Comparison of ENCODE assay signal across 14 cellular contexts in the genomic region with DNA sequence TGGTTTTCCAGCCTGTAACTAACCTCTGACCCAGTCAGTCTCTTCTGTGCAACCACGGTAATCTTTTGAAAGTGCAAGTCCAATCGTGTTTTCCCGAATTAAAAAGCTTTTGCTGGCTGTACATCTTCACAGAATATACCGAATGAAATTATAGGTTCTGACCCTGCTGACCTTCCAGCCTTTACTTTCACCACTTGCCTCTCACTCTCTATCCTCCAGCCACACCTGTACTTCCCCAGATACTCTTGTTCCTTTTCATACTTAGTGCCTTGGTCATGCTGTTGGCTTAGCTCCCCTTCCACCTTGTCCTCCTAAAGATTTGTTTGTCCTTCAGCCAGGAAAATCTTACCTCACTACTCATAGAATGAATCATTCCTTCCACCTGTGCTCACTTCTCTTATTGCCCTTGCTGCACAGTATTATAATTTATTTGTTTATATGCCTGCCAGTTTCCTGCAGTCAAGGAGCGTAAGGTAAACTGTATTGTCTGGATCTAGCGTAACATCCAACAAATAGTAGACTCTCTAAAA. TPM values are rescaled to one million over a fixed set of nuclear protein-coding genes. Genes with fewer than 3 reads are reported as not detected.
DNase-seq lines count a peak whose midpoint lies in the region; ATAC-seq and TF ChIP-seq lines count a peak whose summit lies in the region.
"Had no signal": no experiment of that assay in that cellular context is flagged by ENCODE, and none has a peak within 500 bp of the region (broad histone marks: within the 10 kb centered on the region; RNA-seq: fewer than 3 reads in every experiment).

No MANE protein-coding gene starts in this region.

- dilution Hi-C loops in mammary epithelial cell (cut with HindIII; ENCODE audit: low sequenced_read_pairs), result no loop called here

- H3K27me3 ChIP-seq in Caco-2 (replicated peaks; ENCODE audit: control insufficient read depth, insufficient read depth, low read length), result no peaks in the 10 kb centered on the region
- H3K27me3 ChIP-seq in Karpas-422 (ENCODE audit: low read length), result no peaks in the 10 kb centered on the region
- no peaks in the 10 kb centered on the region for H3K27me3 ChIP-seq in mammary epithelial cell (ENCODE audit: insufficient read depth, low read length)
- H3K27me3 ChIP-seq in SJCRH30, result no peaks in the 10 kb centered on the region
- H3K27me3 ChIP-seq: BLaER1 treated with 17β-estradiol and CSF1 and Interleukin-3, amounts not matched to agents 10 nM and 100 nM; esophagus muscularis mucosa; right atrium auricular region had no signal

- no peaks in the 10 kb centered on the region for H3K36me3 ChIP-seq in Caco-2 (ENCODE audit: control insufficient read depth, insufficient read depth, low read length)
- no peaks in the 10 kb centered on the region for H3K36me3 ChIP-seq in Karpas-422 (ENCODE audit: insufficient read depth, low read length)
- H3K36me3 ChIP-seq in mammary epithelial cell (ENCODE audit: insufficient read depth, low read length), result no peaks in the 10 kb centered on the region
- H3K36me3 ChIP-seq in SJCRH30, result no peaks in the 10 kb centered on the region
- H3K36me3 ChIP-seq: BLaER1 treated with 17β-estradiol and CSF1 and Interleukin-3, amounts not matched to agents 10 nM and 100 nM; esophagus muscularis mucosa; right atrium auricular region had no signal

- H3K79me2 ChIP-seq in Karpas-422 (ENCODE audit: low read length) (peaks cover 27% of the 10 kb centered on the region), mammary epithelial cell (ENCODE audit: insufficient read depth, low read length) (peaks cover 16% of the 10 kb centered on the region)

- no peak overlapping the region for H3K9ac ChIP-seq in Karpas-422 (ENCODE audit: low read length)
- no peak overlapping the region for H3K9ac ChIP-seq in mammary epithelial cell (ENCODE audit: insufficient read depth, low read length)
- H3K9ac ChIP-seq: BLaER1 treated with 17β-estradiol and CSF1 and Interleukin-3, amounts not matched to agents 10 nM and 100 nM had no signal

- no peak overlapping the region for H3K27ac ChIP-seq in Karpas-422 (ENCODE audit: low read length)
- peak overlapping the region; percentile 97 for H3K27ac ChIP-seq in mammary epithelial cell (ENCODE audit: insufficient read depth, low read depth, low read length)
- no peak overlapping the region for H3K27ac ChIP-seq in SJCRH30
- H3K27ac ChIP-seq: BLaER1 treated with 17β-estradiol and CSF1 and Interleukin-3, amounts not matched to agents 10 nM and 100 nM; right atrium auricular region had no signal

- H2AFZ ChIP-seq in Karpas-422 (ENCODE audit: low read length), result 0 out of 2 replicates have a peak overlapping the region, but pooled peaks have one; percentile 1
- peak overlapping the region; percentile 66 for H2AFZ ChIP-seq in mammary epithelial cell (ENCODE audit: low read depth, low read length)

- peaks cover 23% of the 10 kb centered on the region for H3K4me1 Mint-ChIP-seq in Caco-2 (ENCODE audit: low read depth, unreplicated experiment)
- peaks cover 20 to 26% of the 10 kb centered on the region in 2 donors for H3K4me1 Mint-ChIP-seq in natural killer cell

- H3K27ac Mint-ChIP-seq in Caco-2 (ENCODE audit: unreplicated experiment) (peak overlapping the region; percentile 1), natural killer cell (peak overlapping the region in 1 of 2 donors; percentile 62)

- in situ Hi-C loops in mammary epithelial cell (cut with MboI; ENCODE audit: low sequenced_read_pairs in 2 of 2), result no loop called here

- intact Hi-C loops in Caco-2 (cut with micrococcal nuclease; ENCODE audit: unreplicated experiment) (loop anchor here (10.0 kb wide), 1 partner anchor 513 kb away; no protein-coding TSS in a partner anchor), mammary epithelial cell (cut with micrococcal nuclease) (no loop called here), natural killer cell (cut with micrococcal nuclease) (loop anchor here (5.0 kb wide), 1 partner anchor 786 kb away; a partner anchor contains a TSS)

- no peak for TF ChIP-seq CTCF in Caco-2 (IDR thresholded peaks at IDR 0.05; ENCODE audit: insufficient read depth in 1 of 2, low read depth in 1 of 2, low read length in 1 of 2, severe bottlenecking in 1 of 2, unreplicated experiment in 1 of 2)
- no peak for TF ChIP-seq CTCF in mammary epithelial cell (conservative IDR thresholded peaks at IDR 0.05 in 1 of 2, IDR thresholded peaks at IDR 0.05 in 1 of 2; ENCODE audit: extremely low read depth in 1 of 2, insufficient read depth in 1 of 2, low read depth in 1 of 2, low read length in 2 of 2)
- no peak for TF ChIP-seq CTCF in natural killer cell (IDR thresholded peaks at IDR 0.05)

- no TSS peak for BruUV-seq in Caco-2 (replicated peaks; lab: Mats Ljungman, UMichigan)
- no TSS peak for BruUV-seq in mammary epithelial cell (replicated peaks; lab: Mats Ljungman, UMichigan)

- CTCF ChIA-PET in Caco-2 (lab: Charles Lee) (no interaction called here), mammary epithelial cell (lab: Charles Lee; ENCODE audit: low non-redundant PET) (no interaction called here)

- H3K4me1 ChIP-seq in Caco-2 (peaks cover 15% of the 10 kb centered on the region), Karpas-422 (ENCODE audit: low read length) (peaks cover 50% of the 10 kb centered on the region), mammary epithelial cell (ENCODE audit: insufficient read depth, low read length) (peaks cover 29% of the 10 kb centered on the region), SJCRH30 (peaks cover 3% of the 10 kb centered on the region; the same call in 1 of the 2 replicates)

- DNase-seq in Caco-2, result no peak
- DNase-seq in Karpas-422, result no peak
- DNase-seq in mammary epithelial cell, result peak; percentile 89
- DNase-seq in natural killer cell, result no peak
- DNase-seq in SJCRH30, result no peak
- no peak for DNase-seq in mesenteric fat pad (ENCODE audit: low spot score)
- no peak for DNase-seq in stimulated activated CD4-positive, alpha-beta T cell treated with anti-CD3 and anti-CD28 coated beads, Interleukin-12 subunit alpha, Interleukin-12 subunit beta, amount 100 ng/mL, for 4 hours
- DNase-seq in NCI-H524 treated with DMSO at 0.1 percent for 48 hours (lab: John Stamatoyannopoulos, UW), result no peak
- DNase-seq: activated CD4-positive, alpha-beta T cell treated with anti-CD3 and anti-CD28 coated beads, Interleukin-2, amount 50 U/mL, for 48 hours; Kasumi-1; NCI-H2171 had no signal

- no peak overlapping the region for H3K4me2 ChIP-seq in Karpas-422 (ENCODE audit: low read depth, low read length, poor library complexity, severe bottlenecking)
- peak overlapping the region; percentile 25 for H3K4me2 ChIP-seq in mammary epithelial cell (ENCODE audit: insufficient read depth, low read depth, low read length)
- H3K4me2 ChIP-seq: BLaER1 treated with 17β-estradiol and CSF1 and Interleukin-3, amounts not matched to agents 10 nM and 100 nM had no signal

- H3K9me2 ChIP-seq in Karpas-422 (replicated peaks; ENCODE audit: insufficient read depth, low read length), result no peaks in the 10 kb centered on the region

- H4K20me1 ChIP-seq in Karpas-422 (ENCODE audit: insufficient read depth, low read depth, low read length), result no peaks in the 10 kb centered on the region
- no peaks in the 10 kb centered on the region for H4K20me1 ChIP-seq in mammary epithelial cell (ENCODE audit: insufficient read depth, low read length)

- H3K27me3 Mint-ChIP-seq in Caco-2 (ENCODE audit: insufficient read depth, unreplicated experiment) (no peaks in the 10 kb centered on the region), natural killer cell (ENCODE audit: low read depth in 2 of 2) (peaks cover 6 to 10% of the 10 kb centered on the region in 2 donors)

- H3K9me3 Mint-ChIP-seq in Caco-2 (ENCODE audit: unreplicated experiment), result no peaks in the 10 kb centered on the region
- H3K9me3 Mint-ChIP-seq in natural killer cell, result no peaks in the 10 kb centered on the region

- H3K4me3 ChIP-seq in Caco-2 (ENCODE audit: low read depth, low read length) (no peak overlapping the region), Karpas-422 (ENCODE audit: low read length) (no peak overlapping the region), mammary epithelial cell (replicated peaks in 1 of 3; ENCODE audit: insufficient read depth in 1 of 3, low read depth in 2 of 3, low read length in 3 of 3) (no peak overlapping the region), SJCRH30 (no peak overlapping the region)
- H3K4me3 ChIP-seq: BLaER1 treated with 17β-estradiol and CSF1 and Interleukin-3, amounts not matched to agents 10 nM and 100 nM; esophagus muscularis mucosa; right atrium auricular region had no signal

- peaks cover 9% of the 10 kb centered on the region for H3K36me3 Mint-ChIP-seq in Caco-2 (ENCODE audit: insufficient read depth, unreplicated experiment)
- H3K36me3 Mint-ChIP-seq in natural killer cell, result no peaks in the 10 kb centered on the region

- 46% methylated on average over 6 of the region's 6 CpGs for WGBS in mammary epithelial cell (ENCODE audit: low coverage, missing lambda C conversion rate)

- H3K4me3 Mint-ChIP-seq in Caco-2 (ENCODE audit: unreplicated experiment), result peak overlapping the region; percentile 2
- H3K4me3 Mint-ChIP-seq in natural killer cell, result peak overlapping the region; percentile 14

- no peak for ATAC-seq in natural killer cell

- H3K9me3 ChIP-seq in Caco-2 (no peaks in the 10 kb centered on the region), Karpas-422 (ENCODE audit: low read length) (no peaks in the 10 kb centered on the region), mammary epithelial cell (replicated peaks; ENCODE audit: insufficient read depth, low read length) (no peaks in the 10 kb centered on the region), SJCRH30 (replicated peaks) (no peaks in the 10 kb centered on the region)
- H3K9me3 ChIP-seq: BLaER1 treated with 17β-estradiol and CSF1 and Interleukin-3, amounts not matched to agents 10 nM and 100 nM; esophagus muscularis mucosa; right atrium auricular region had no signal

- POLR2A ChIA-PET in Caco-2 (lab: Charles Lee), result no interaction called here

RNA-seq across cellular contexts. Expression of a gene that starts 2.3 kb away (rescaled TPM):
- total RNA-seq in Caco-2 (2022) (15.3 and 16.5 TPM in 2 replicates), mammary epithelial cell (10 to 100 TPM; 24.5 to 26.0 TPM), natural killer cell (10 to 100 TPM; 68.6 to 80.2 (median 68.9) TPM), mesenteric fat pad (40.4 TPM)
- total RNA-seq in Karpas-422 (2014; rRNA removed; shearing (Covaris generic); ENCODE audit: low replicate concordance), result 33.0 and 41.0 TPM in 2 replicates
- polyA plus RNA-seq in mammary epithelial cell, result 10.3 TPM
- polyA minus RNA-seq in mammary epithelial cell, result 12.3 TPM
- total RNA-seq in SJCRH30 (2014; rRNA removed; shearing (Covaris generic)), result 23.7 and 27.9 TPM in 2 replicates

RNA-seq across cellular contexts. Expression of a gene that starts 41.3 kb away (rescaled TPM):
- total RNA-seq in Caco-2 (2022) (18.3 and 20.4 TPM in 2 replicates), mammary epithelial cell (10 to 100 TPM; 23.9 to 25.0 TPM), natural killer cell (10 to 100 TPM; 13.8 to 21.0 (median 19.1) TPM), mesenteric fat pad (10.2 TPM)
- total RNA-seq in Karpas-422 (2014; rRNA removed; shearing (Covaris generic); ENCODE audit: low replicate concordance), result 25.9 and 34.3 TPM in 2 replicates
- 5.2 TPM for polyA plus RNA-seq in mammary epithelial cell
- polyA minus RNA-seq in mammary epithelial cell, result 15.3 TPM
- total RNA-seq in SJCRH30 (2014; rRNA removed; shearing (Covaris generic)), result 45.4 and 52.1 TPM in 2 replicates

RNA-seq across cellular contexts. Expression of a gene that starts 41.4 kb away (rescaled TPM):
- 22.0 and 22.1 TPM in 2 replicates for total RNA-seq in Caco-2 (2022)
- 18.4 and 35.6 TPM in 2 replicates for total RNA-seq in Karpas-422 (2014; rRNA removed; shearing (Covaris generic); ENCODE audit: low replicate concordance)
- 10 to 100 TPM; 25.8 to 47.0 TPM for total RNA-seq in mammary epithelial cell
- 8.2 TPM for polyA plus RNA-seq in mammary epithelial cell
- 7.4 TPM for polyA minus RNA-seq in mammary epithelial cell
- 10 to 100 TPM; 33.9 to 44.5 (median 43.1) TPM for total RNA-seq in natural killer cell
- total RNA-seq in SJCRH30 (2014; rRNA removed; shearing (Covaris generic)), result 18.4 and 18.5 TPM in 2 replicates
- total RNA-seq in mesenteric fat pad, result 31.9 TPM
